9 cellular contexts compared by ENCODE assay signal in the genomic region with DNA sequence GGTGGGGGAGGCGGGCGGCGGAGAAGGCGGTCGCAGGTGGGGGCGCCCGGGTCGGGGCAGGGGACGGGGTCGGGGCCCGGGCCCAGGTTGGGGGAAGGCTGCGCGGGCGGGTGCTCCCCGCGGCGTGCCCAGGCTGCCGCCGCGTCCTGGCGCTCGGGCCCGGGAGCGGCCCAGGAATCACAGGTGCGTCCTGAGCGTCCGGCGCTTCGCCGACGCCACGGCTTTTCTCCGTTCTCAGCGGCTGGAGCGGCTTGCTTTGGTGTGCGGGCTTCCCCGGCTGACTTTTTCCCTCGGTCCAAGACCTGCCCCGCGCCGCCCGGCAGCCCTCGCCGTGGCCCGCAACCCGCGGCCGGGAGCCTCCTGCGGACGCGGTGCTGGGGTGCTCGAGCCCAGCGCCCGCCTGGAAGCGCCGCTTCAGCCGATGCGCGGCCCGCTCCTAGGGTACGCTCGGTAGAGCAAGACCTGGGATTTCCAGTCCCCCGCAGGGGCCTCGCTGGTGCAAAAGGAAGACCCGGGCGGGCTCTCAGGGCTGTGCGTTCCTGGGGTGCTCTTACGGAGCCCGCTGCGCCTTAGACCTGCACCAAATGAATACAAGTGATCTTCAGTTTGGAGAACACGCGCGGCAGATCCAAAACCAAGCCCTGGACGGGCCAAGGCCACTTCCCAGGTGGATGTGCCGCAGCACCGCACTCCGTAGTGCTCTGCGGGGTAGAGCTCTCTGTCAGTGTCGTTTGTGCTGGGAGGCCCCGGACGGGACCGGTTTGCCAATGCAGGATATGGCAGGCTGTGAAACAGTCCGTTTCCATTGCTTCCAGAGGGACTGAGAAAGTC. TPM values are rescaled to one million over a fixed set of nuclear protein-coding genes. Genes with fewer than 3 reads are reported as not detected.
DNase-seq lines count a peak whose midpoint lies in the region; ATAC-seq, FAIRE-seq and TF ChIP-seq lines count a peak whose summit lies in the region.
"Had no signal": no experiment of that assay in that cellular context is flagged by ENCODE, and none has a peak within 500 bp of the region (broad histone marks: within the 10 kb centered on the region; RNA-seq: fewer than 3 reads in every experiment).

No MANE protein-coding gene starts in this region.

- H2AFZ ChIP-seq in OCI-LY7 (ENCODE audit: low read length), result no peak overlapping the region
- peak overlapping the region; percentile 72 for H2AFZ ChIP-seq in K562 (ENCODE audit: low read depth, low read length)

- no peak for TF ChIP-seq RAD21 in K562 (CRISPR knock-in tag; conservative IDR thresholded peaks at IDR 0.05 in 1 of 2, IDR thresholded peaks at IDR 0.05 in 1 of 2)

- H3K27ac ChIP-seq in OCI-LY7 (ENCODE audit: low read depth, low read length, poor library complexity, severe bottlenecking), result peak overlapping the region; percentile 84
- H3K27ac ChIP-seq in K562 (ENCODE audit: extremely low read depth, low read depth, low read length), result peak overlapping the region; percentile 76
- H3K27ac ChIP-seq in skeletal muscle tissue (ENCODE audit: low read depth, low read length), result peak overlapping the region; percentile 25

- intact Hi-C loops in activated CD4-positive, alpha-beta T cell treated with anti-CD3 and anti-CD28 coated beads for 36 hours (cut with DNase I, micrococcal nuclease), result loop anchor here (1.0 to 5.0 kb wide), 5 partner anchors 9 to 252 kb away; partner anchors contain the start of genes NIPA2 (in 2 of the 2), CYFIP1 (in 1 of the 2) and TUBGCP5 (in 1 of the 2)
- intact Hi-C loops in OCI-LY7 (cut with micrococcal nuclease; ENCODE audit: unreplicated experiment) (loop anchor here (1.0 to 2.0 kb wide), 2 partner anchors 11 to 52 kb away; partner anchors contain the start of gene NIPA2), K562 (cut with micrococcal nuclease) (no loop called here)

- CTCF ChIA-PET in activated CD4-positive, alpha-beta T cell treated with anti-CD3 and anti-CD28 coated beads for 36 hours (lab: Charles Lee), result no interaction called here
- CTCF ChIA-PET in OCI-LY7 (lab: Charles Lee; ENCODE audit: unreplicated experiment) (no interaction called here), K562 (lab: Yijun Ruan, JAX; ENCODE audit: low intra/inter-chr PET ratio) (no interaction called here)

- H3K4me2 ChIP-seq in OCI-LY7 (ENCODE audit: low read length) (peak overlapping the region; percentile 75), K562 (ENCODE audit: insufficient read depth, low read length) (peak overlapping the region; percentile 93)

- H3K4me1 ChIP-seq in OCI-LY7 (ENCODE audit: insufficient read depth, low read length, poor library complexity, severe bottlenecking) (peaks cover 57% of the 10 kb centered on the region), K562 (replicated peaks in 1 of 2; ENCODE audit: control insufficient read depth in 2 of 2, insufficient read depth in 2 of 2, low read length in 2 of 2) (peaks cover 4 to 31% of the 10 kb centered on the region in 2 experiments; a peak in 3 of 5 replicates), skeletal muscle tissue (ENCODE audit: control insufficient read depth in 3 of 3, insufficient read depth in 3 of 3, low read length in 3 of 3) (peaks cover 3 to 5% (median 4%) of the 10 kb centered on the region in 3 donors)

- H3K4me3 ChIP-seq in OCI-LY7 (ENCODE audit: low read depth, low read length, poor library complexity, severe bottlenecking), result peak overlapping the region; percentile 73
- H3K4me3 ChIP-seq in K562, result peak overlapping the region; percentile 69
- H3K4me3 ChIP-seq in iPS-18c (ENCODE audit: insufficient read depth, low read depth, low read length), result peak overlapping the region; percentile 76
- H3K4me3 ChIP-seq in skeletal muscle tissue (ENCODE audit: low read length in 3 of 3), result peak overlapping the region; percentile 73 to 77 (median 74)

- H3K9me3 ChIP-seq in OCI-LY7 (ENCODE audit: low read length) (peaks cover 9% of the 10 kb centered on the region), K562 (replicated peaks; ENCODE audit: control insufficient read depth, insufficient read depth, low read depth, low read length) (peaks cover 8% of the 10 kb centered on the region), iPS-18c (ENCODE audit: control insufficient read depth, insufficient read depth, low read length) (no peaks in the 10 kb centered on the region), skeletal muscle tissue (ENCODE audit: control insufficient read depth in 3 of 3, low read length in 3 of 3) (peaks cover 0 to 3% (median 0%) of the 10 kb centered on the region in 3 donors)

- H3K9ac ChIP-seq in K562 (ENCODE audit: insufficient read depth in 1 of 2, low read depth in 2 of 2, low read length in 2 of 2) (peak overlapping the region; percentile 73 to 99), skeletal muscle tissue (ENCODE audit: low read depth in 1 of 3, low read length in 3 of 3) (peak overlapping the region; percentile 65 to 81 (median 78))

- peak overlapping the region; percentile 83 for H3K4me3 Mint-ChIP-seq in activated CD4-positive, alpha-beta T cell treated with anti-CD3 and anti-CD28 coated beads for 36 hours

- no peaks in the 10 kb centered on the region for H3K9me1 ChIP-seq in K562 (ENCODE audit: control insufficient read depth, insufficient read depth, low read length)

- BruUV-seq in OCI-LY7 (replicated peaks; lab: Mats Ljungman, UMichigan) (no TSS peak), K562 (replicated peaks; lab: Mats Ljungman, UMichigan) (no TSS peak)

- H3K79me2 ChIP-seq in OCI-LY7 (ENCODE audit: insufficient read depth, low read depth, low read length) (peaks cover 58% of the 10 kb centered on the region), K562 (ENCODE audit: control insufficient read depth, insufficient read depth, low read length) (peaks cover 57% of the 10 kb centered on the region)

- peak; percentile 43 for DNase-seq in activated CD4-positive, alpha-beta T cell treated with anti-CD3 and anti-CD28 coated beads for 36 hours
- DNase-seq in activated CD4-positive, alpha-beta T cell treated with anti-CD3 and anti-CD28 coated beads for 1 hour, result no peak
- peak; percentile 63 for DNase-seq in OCI-LY7 (ENCODE audit: low spot score)
- DNase-seq in K562 (ENCODE audit: extremely low read depth in 1 of 4, low spot score in 3 of 4), result peak; percentile 31 to 70 (median 40)
- no peak for DNase-seq in NCI-H187 treated with DMSO at 0.1 percent for 48 hours (lab: John Stamatoyannopoulos, UW)

- WGBS in K562 (ENCODE audit: insufficient coverage, low coverage, missing lambda C conversion rate), result 0% methylated on average over 31 of the region's 83 CpGs

- POLR2A ChIA-PET in activated CD4-positive, alpha-beta T cell treated with anti-CD3 and anti-CD28 coated beads for 36 hours (lab: Charles Lee), result no interaction called here
- POLR2A ChIA-PET in OCI-LY7 (lab: Charles Lee) (interaction anchor here (0.7 to 2.1 kb wide), 7 partner anchors 10 to 252 kb away, joined by 3 to 13 read pairs (median 4); partner anchors contain the start of genes NIPA2 and TUBGCP5), K562 (lab: Yijun Ruan, JAX) (no interaction called here)

- TF ChIP-seq EP300 in K562 (IDR thresholded peaks at IDR 0.05; ENCODE audit: low read length), result no peak

- no peaks in the 10 kb centered on the region for H3K9me3 Mint-ChIP-seq in activated CD4-positive, alpha-beta T cell treated with anti-CD3 and anti-CD28 coated beads for 36 hours (ENCODE audit: low read depth)

- FAIRE-seq in K562 (lab: Jason Lieb, UNC), result peak; percentile 61
- FAIRE-seq: GM18507 had no signal

- no peaks in the 10 kb centered on the region for H3K27me3 Mint-ChIP-seq in activated CD4-positive, alpha-beta T cell treated with anti-CD3 and anti-CD28 coated beads for 36 hours

- no peak for TF ChIP-seq POLR2A in K562 (conservative IDR thresholded peaks at IDR 0.05)

- peak overlapping the region; percentile 80 for H3K27ac Mint-ChIP-seq in activated CD4-positive, alpha-beta T cell treated with anti-CD3 and anti-CD28 coated beads for 36 hours

- peaks cover 22% of the 10 kb centered on the region for H3K36me3 Mint-ChIP-seq in activated CD4-positive, alpha-beta T cell treated with anti-CD3 and anti-CD28 coated beads for 36 hours (ENCODE audit: low read depth)

- TF ChIP-seq CTCF in OCI-LY7 (conservative IDR thresholded peaks at IDR 0.05; ENCODE audit: low read length) (no peak), K562 (IDR thresholded peaks at IDR 0.05 in 2 of 3, conservative IDR thresholded peaks at IDR 0.05 in 1 of 3; ENCODE audit: insufficient read depth in 2 of 3, low read depth in 1 of 3, low read length in 3 of 3) (no peak)

- peaks cover 40% of the 10 kb centered on the region for H3K36me3 ChIP-seq in OCI-LY7 (ENCODE audit: insufficient read depth, low read length)
- H3K36me3 ChIP-seq in K562 (ENCODE audit: control insufficient read depth, insufficient read depth, low read length), result peaks cover 11% of the 10 kb centered on the region; the same call in 2 of the 3 replicates
- H3K36me3 ChIP-seq in skeletal muscle tissue (ENCODE audit: control insufficient read depth in 3 of 3, insufficient read depth in 3 of 3, low read length in 3 of 3), result no peaks in the 10 kb centered on the region

- no peaks in the 10 kb centered on the region for H3K9me2 ChIP-seq in OCI-LY7 (ENCODE audit: insufficient read depth, low read length)

- H3K27me3 ChIP-seq in K562 (ENCODE audit: control insufficient read depth in 2 of 2, insufficient read depth in 2 of 2, low read length in 2 of 2), result no peaks in the 10 kb centered on the region
- H3K27me3 ChIP-seq in skeletal muscle tissue (ENCODE audit: control insufficient read depth in 3 of 3, insufficient read depth in 3 of 3, low read length in 3 of 3), result no peaks in the 10 kb centered on the region

- ATAC-seq in activated CD4-positive, alpha-beta T cell treated with anti-CD3 and anti-CD28 coated beads for 36 hours, result peak; percentile 20
- ATAC-seq in HG02840 (IDR thresholded peaks at IDR 0.05; ENCODE audit: low FRiP score, unreplicated experiment), result peak; percentile 35
- peak; percentile 59 for ATAC-seq in K562

- in situ Hi-C loops in K562 (cut with MboI), result no loop called here

- H4K20me1 ChIP-seq in OCI-LY7 (ENCODE audit: insufficient read depth, low read length) (no peaks in the 10 kb centered on the region), K562 (replicated peaks; ENCODE audit: control insufficient read depth, insufficient read depth, low read length) (no peaks in the 10 kb centered on the region)

- peaks cover 35% of the 10 kb centered on the region for H3K4me1 Mint-ChIP-seq in activated CD4-positive, alpha-beta T cell treated with anti-CD3 and anti-CD28 coated beads for 36 hours

RNA-seq across cellular contexts. Expression of gene NIPA1, which starts 0.6 kb away (rescaled TPM):
- total RNA-seq in activated CD4-positive, alpha-beta T cell treated with anti-CD3 and anti-CD28 coated beads for 36 hours, result 10 to 100 TPM; 10.6 to 12.2 TPM
- total RNA-seq in OCI-LY7 (2014; rRNA removed; shearing (Covaris generic)), result 30.9 and 40.3 TPM in 2 replicates
- total RNA-seq in OCI-LY7 (2022), result 49.0 and 51.2 TPM in 2 replicates
- total RNA-seq in K562 (2011; cell fraction: chromatin; rRNA removed; ENCODE audit: low replicate concordance), result 31.7 and 51.8 TPM in 2 replicates
- 25.7 and 35.3 TPM in 2 replicates for total RNA-seq in K562 (2011; cell fraction: nucleolus; rRNA removed)
- 44.9 and 73.9 TPM in 2 replicates for total RNA-seq in K562 (2011; cell fraction: nucleoplasm; rRNA removed)
- 10.5 and 12.3 TPM in 2 replicates for total RNA-seq in K562 (2014; rRNA removed)
- 12.0 and 12.4 TPM in 2 replicates for total RNA-seq in K562 (2014; rRNA removed; fragmentation: Illumina TruSeq; extraction: Trizol)
- total RNA-seq in K562 (2015; rRNA removed; fragmentation: Illumina TruSeq; extraction: Trizol), result 11.6 and 12.3 TPM in 2 replicates
- 20.9 and 21.0 TPM in 2 replicates for total RNA-seq in K562 (2021)
- polyA plus RNA-seq in K562 (2011; rRNA removed), result 25.7 and 28.5 TPM in 2 replicates
- polyA plus RNA-seq in K562 (2011; cell fraction: cytosol; rRNA removed), result 19.7 and 21.7 TPM in 2 replicates
- 36.0 and 38.2 TPM in 2 replicates for polyA plus RNA-seq in K562 (2011; cell fraction: nucleus; rRNA removed)
- 12.3 and 13.2 TPM in 2 replicates for polyA plus RNA-seq in K562 (2012)
- polyA plus RNA-seq in K562 (2014; fragmentation: Illumina TruSeq; extraction: Trizol), result 13.3 and 14.9 TPM in 2 replicates
- polyA plus RNA-seq in K562 (2014; fragmentation: Nextera tagmentation; extraction: Ambion mirVana), result 1 to 10 TPM; 3.1 to 4.4 TPM
- polyA plus RNA-seq in K562 (2014; rRNA removed), result 11.0 and 12.9 TPM in 2 replicates
- polyA minus RNA-seq in K562 (2011; rRNA and poly(A)+ RNA removed), result 47.9 and 56.1 TPM in 2 replicates
- polyA minus RNA-seq in K562 (2011; cell fraction: cytosol; rRNA and poly(A)+ RNA removed), result 18.1 and 24.3 TPM in 2 replicates
- polyA minus RNA-seq in K562 (2011; cell fraction: nucleus; rRNA and poly(A)+ RNA removed), result 15.8 and 19.2 TPM in 2 replicates
- 3.7 TPM for total RNA-seq in skeletal muscle tissue

RNA-seq across cellular contexts. Expression of gene NIPA2, which starts 51.4 kb away (rescaled TPM):
- 10 to 100 TPM; 42.6 to 61.4 TPM for total RNA-seq in activated CD4-positive, alpha-beta T cell treated with anti-CD3 and anti-CD28 coated beads for 36 hours
- 112 and 126 TPM in 2 replicates for total RNA-seq in OCI-LY7 (2014; rRNA removed; shearing (Covaris generic))
- total RNA-seq in OCI-LY7 (2022) (78.1 and 96.1 TPM in 2 replicates), K562 (2014; rRNA removed) (107 and 112 TPM in 2 replicates), K562 (2014; rRNA removed; fragmentation: Illumina TruSeq; extraction: Trizol) (93.9 and 99.6 TPM in 2 replicates), K562 (2015; rRNA removed; fragmentation: Illumina TruSeq; extraction: Trizol) (85.4 and 86.4 TPM in 2 replicates), K562 (2021) (102 and 109 TPM in 2 replicates), skeletal muscle tissue (32.4 TPM)
- total RNA-seq in K562 (2011; cell fraction: chromatin; rRNA removed; ENCODE audit: low replicate concordance), result 57.2 and 75.5 TPM in 2 replicates
- 83.6 and 99.9 TPM in 2 replicates for total RNA-seq in K562 (2011; cell fraction: nucleolus; rRNA removed)
- total RNA-seq in K562 (2011; cell fraction: nucleoplasm; rRNA removed), result 105 and 115 TPM in 2 replicates
- polyA plus RNA-seq in K562 (2011; rRNA removed) (72.7 and 94.3 TPM in 2 replicates), K562 (2014; fragmentation: Illumina TruSeq; extraction: Trizol) (63.9 and 81.7 TPM in 2 replicates), K562 (2014; fragmentation: Nextera tagmentation; extraction: Ambion mirVana) (10 to 100 TPM; 18.7 to 22.7 TPM), K562 (2014; rRNA removed) (87.3 and 91.8 TPM in 2 replicates)
- 39.7 and 62.8 TPM in 2 replicates for polyA plus RNA-seq in K562 (2011; cell fraction: cytosol; rRNA removed)
- polyA plus RNA-seq in K562 (2011; cell fraction: nucleus; rRNA removed), result 23.0 and 31.9 TPM in 2 replicates
- polyA plus RNA-seq in K562 (2012), result 56.0 and 68.5 TPM in 2 replicates
- 71.8 and 85.1 TPM in 2 replicates for polyA minus RNA-seq in K562 (2011; rRNA and poly(A)+ RNA removed)
- 49.1 and 56.2 TPM in 2 replicates for polyA minus RNA-seq in K562 (2011; cell fraction: cytosol; rRNA and poly(A)+ RNA removed)
- 37.6 and 47.0 TPM in 2 replicates for polyA minus RNA-seq in K562 (2011; cell fraction: nucleus; rRNA and poly(A)+ RNA removed)

Comparison
In these comparisons a context has a peak if more than half of its experiments do, and no peak if none do; other contexts are left out.
1. DNase-seq: peak in activated CD4-positive, alpha-beta T cell treated with anti-CD3 and anti-CD28 coated beads for 36 hours (single experiment), OCI-LY7 (single experiment) and K562 (4 of 4); none in activated CD4-positive, alpha-beta T cell treated with anti-CD3 and anti-CD28 coated beads for 1 hour (single experiment) and NCI-H187 treated with DMSO at 0.1 percent for 48 hours (single experiment).
2. H3K27ac ChIP-seq: peak in every context shown above with its lines; median percentile 84 in OCI-LY7; 76 in K562; 25 in skeletal muscle tissue.
3. Peak in every context shown above with its lines, with median percentiles within 50 percentile points of each other: ATAC-seq and H3K4me3 ChIP-seq.